21 cellular contexts compared by ENCODE assay signal in the genomic region with DNA sequence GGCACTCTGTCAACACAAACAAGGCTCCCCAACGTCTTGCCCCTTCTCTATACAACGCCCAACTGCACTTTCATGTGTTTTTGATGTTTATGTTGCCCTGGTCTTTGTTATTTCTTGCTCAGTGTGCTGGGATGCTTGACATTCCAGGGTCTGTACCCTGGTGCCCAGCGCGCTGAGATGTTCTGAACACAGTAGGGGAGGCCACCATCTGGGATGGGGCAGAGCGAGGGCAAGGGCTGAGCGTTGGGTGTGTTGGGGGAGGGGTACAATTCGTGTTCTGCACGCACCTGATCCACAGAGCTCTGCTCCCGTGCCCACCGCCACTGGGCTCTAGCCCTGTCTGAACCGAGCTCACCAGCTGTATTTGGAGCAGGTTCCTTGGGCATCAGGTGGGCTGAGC. TPM values are rescaled to one million over a fixed set of nuclear protein-coding genes. Genes with fewer than 3 reads are reported as not detected.
DNase-seq lines count a peak whose midpoint lies in the region; ATAC-seq and TF ChIP-seq lines count a peak whose summit lies in the region.
"Had no signal": no experiment of that assay in that cellular context is flagged by ENCODE, and none has a peak within 500 bp of the region (broad histone marks: within the 10 kb centered on the region; RNA-seq: fewer than 3 reads in every experiment).

No MANE protein-coding gene starts in this region.

- no peak overlapping the region for H3K23ac ChIP-seq in neuronal stem cell (ENCODE audit: low read depth, low read length, poor library complexity)

- no peak overlapping the region for H3K18ac ChIP-seq in neuronal stem cell (ENCODE audit: low read length)

- peak overlapping the region; percentile 28 for H3K4me3 Mint-ChIP-seq in chondrocyte (ENCODE audit: unreplicated experiment)
- H3K4me3 Mint-ChIP-seq: CD4-positive, CD25-positive, alpha-beta regulatory T cell had no signal

- H2BK5ac ChIP-seq in neuronal stem cell (ENCODE audit: low read length) = no peak overlapping the region

- TF ChIP-seq CTCF in heart right ventricle (IDR thresholded peaks at IDR 0.05) (no peak), chondrocyte (IDR thresholded peaks at IDR 0.05) (no peak), dorsolateral prefrontal cortex (IDR thresholded peaks at IDR 0.05 in 54 of 56, conservative IDR thresholded peaks at IDR 0.05 in 2 of 56; ENCODE audit: low read depth in 1 of 56, partially characterized antibody in 56 of 56) (no peak)

- H3K36me3 Mint-ChIP-seq in chondrocyte (ENCODE audit: low read depth) = peaks cover 20% of the 10 kb centered on the region
- H3K36me3 Mint-ChIP-seq: CD4-positive, CD25-positive, alpha-beta regulatory T cell had no signal

- H3K4me3 ChIP-seq in heart right ventricle (no peak overlapping the region), neuronal stem cell (ENCODE audit: low read length in 2 of 2) (no peak overlapping the region), aorta (ENCODE audit: low read length in 2 of 2) (no peak overlapping the region), dorsolateral prefrontal cortex (no peak overlapping the region)
- H3K4me3 ChIP-seq: HAP-1 had no signal

- H3K14ac ChIP-seq in neuronal stem cell (ENCODE audit: low read length) = no peak overlapping the region

- intact Hi-C loops in left cardiac atrium (cut with DNase I) = no loop called here
- intact Hi-C loops in heart right ventricle (cut with DNase I) = loop anchor here in 1 of 10 donors (5.0 kb wide), 1 partner anchor 56 kb away; no protein-coding TSS in a partner anchor
- intact Hi-C loops in aorta (cut with DNase I) = no loop called here
- intact Hi-C loops in dorsolateral prefrontal cortex (cut with DNase I) = no loop called here

- H3K4ac ChIP-seq in neuronal stem cell (ENCODE audit: low read length) = no peak overlapping the region

- H3K27ac ChIP-seq in heart right ventricle (no peak overlapping the region), neuronal stem cell (replicated peaks; ENCODE audit: low read length) (no peak overlapping the region), aorta (ENCODE audit: low read depth in 1 of 2, low read length in 2 of 2) (peak overlapping the region; percentile 15 to 22), dorsolateral prefrontal cortex (no peak overlapping the region)

- H3K27me3 ChIP-seq in heart right ventricle (no peaks in the 10 kb centered on the region), neuronal stem cell (ENCODE audit: control insufficient read depth in 3 of 3, insufficient read depth in 3 of 3, low read depth in 1 of 3, low read length in 3 of 3) (peaks cover 0 to 44% (median 0%) of the 10 kb centered on the region in 3 experiments), aorta (ENCODE audit: control insufficient read depth in 1 of 2, insufficient read depth in 2 of 2, low read length in 1 of 2) (no peaks in the 10 kb centered on the region), dorsolateral prefrontal cortex (no peaks in the 10 kb centered on the region)
- H3K27me3 ChIP-seq: BE2C had no signal

- ATAC-seq in left cardiac atrium = no peak
- ATAC-seq in heart right ventricle = no peak
- ATAC-seq in aorta (ENCODE audit: low FRiP score) = no peak
- ATAC-seq in GM18870 (IDR thresholded peaks at IDR 0.05; ENCODE audit: unreplicated experiment) = no peak
- ATAC-seq: HepG2 had no signal

- peaks cover 0 to 36% (median 0%) of the 10 kb centered on the region in 9 donors for H3K36me3 ChIP-seq in heart right ventricle
- no peaks in the 10 kb centered on the region for H3K36me3 ChIP-seq in neuronal stem cell (replicated peaks in 1 of 2; ENCODE audit: control insufficient read depth in 2 of 2, insufficient read depth in 2 of 2, low read length in 2 of 2)
- H3K36me3 ChIP-seq in aorta (ENCODE audit: control insufficient read depth in 1 of 2, insufficient read depth in 2 of 2, low read length in 1 of 2) = peaks cover 0 to 2% of the 10 kb centered on the region in 2 donors
- H3K36me3 ChIP-seq: BE2C, HAP-1 had no signal

- H3K79me1 ChIP-seq in neuronal stem cell (ENCODE audit: low read depth, low read length) = no peaks in the 10 kb centered on the region

- peak overlapping the region; percentile 94 for H3K27ac Mint-ChIP-seq in chondrocyte (ENCODE audit: unreplicated experiment)
- H3K27ac Mint-ChIP-seq: CD4-positive, CD25-positive, alpha-beta regulatory T cell had no signal

- H3K4me1 Mint-ChIP-seq in chondrocyte (ENCODE audit: low read depth) = peaks cover 67% of the 10 kb centered on the region
- H3K4me1 Mint-ChIP-seq: CD4-positive, CD25-positive, alpha-beta regulatory T cell had no signal

- no peak overlapping the region for H3K9ac ChIP-seq in neuronal stem cell (ENCODE audit: low read depth, low read length, poor library complexity)

- no peak overlapping the region for H2BK15ac ChIP-seq in neuronal stem cell (ENCODE audit: low read length)

- no peaks in the 10 kb centered on the region for H3K27me3 Mint-ChIP-seq in chondrocyte (ENCODE audit: low read depth)

- H2AK5ac ChIP-seq in neuronal stem cell (ENCODE audit: low read depth, low read length) = peak overlapping the region; percentile 5

- H3K9me3 ChIP-seq in heart right ventricle = no peaks in the 10 kb centered on the region
- H3K9me3 ChIP-seq in neuronal stem cell (replicated peaks in 1 of 2; ENCODE audit: control insufficient read depth in 2 of 2, insufficient read depth in 1 of 2, low read depth in 1 of 2, low read length in 2 of 2) = no peaks in the 10 kb centered on the region
- no peaks in the 10 kb centered on the region for H3K9me3 ChIP-seq in aorta (ENCODE audit: control insufficient read depth, low read length)
- H3K9me3 ChIP-seq: BE2C, HAP-1 had no signal

- WGBS in heart right ventricle, 2 donors = 73 to 79% methylated on average over 11 of the region's 11 CpGs
- no CpG with 5 or more reads among the region's 11 CpGs for WGBS in neuronal stem cell (ENCODE audit: extremely low coverage in 2 of 2, insufficient read length in 2 of 2, insufficient replicate concordance in 1 of 2), 2 donors
- WGBS in aorta, 2 donors = 36 to 44% methylated on average over 11 of the region's 11 CpGs

- no peaks in the 10 kb centered on the region for H3K9me3 Mint-ChIP-seq in chondrocyte (ENCODE audit: low read depth)

- no peak overlapping the region for H4K8ac ChIP-seq in neuronal stem cell (ENCODE audit: low read depth, low read length)

- H3K4me1 ChIP-seq in heart right ventricle (peaks cover 0 to 25% (median 15%) of the 10 kb centered on the region in 9 donors), neuronal stem cell (ENCODE audit: control insufficient read depth in 2 of 2, insufficient read depth in 1 of 2, low read depth in 1 of 2, low read length in 2 of 2) (peaks cover 3 to 7% of the 10 kb centered on the region in 2 donors), aorta (ENCODE audit: control insufficient read depth in 1 of 2, insufficient read depth in 2 of 2, low read length in 2 of 2) (peaks cover 0 to 6% of the 10 kb centered on the region in 2 donors)
- H3K4me1 ChIP-seq: BE2C, HAP-1 had no signal

- H2BK120ac ChIP-seq in neuronal stem cell (ENCODE audit: low read depth, low read length) = no peak overlapping the region

- no peak overlapping the region for H4K91ac ChIP-seq in neuronal stem cell (ENCODE audit: low read depth, low read length, poor library complexity)

- H2BK12ac ChIP-seq in neuronal stem cell (ENCODE audit: low read length) = no peak overlapping the region

- no peak overlapping the region for H3K4me2 ChIP-seq in neuronal stem cell (ENCODE audit: insufficient read depth, low read length, poor library complexity, severe bottlenecking)

- peak; percentile 14 for DNase-seq in left cardiac atrium
- no peak for DNase-seq in heart right ventricle
- DNase-seq in chondrocyte (ENCODE audit: low spot score) = no peak
- DNase-seq in neuronal stem cell (ENCODE audit: low spot score) = no peak
- DNase-seq in aorta = no peak
- DNase-seq in dorsolateral prefrontal cortex = no peak
- DNase-seq in DMS53 treated with DMSO at 0.1 percent for 48 hours (lab: John Stamatoyannopoulos, UW; ENCODE audit: unreplicated experiment) = no peak
- DNase-seq: 8988T; BE2C; CD4-positive, CD25-positive, alpha-beta regulatory T cell; COR-L47; DMS 273 treated with DMSO at 0.1 percent for 48 hours; KG1; NCI-H1105 treated with DMSO at 0.1 percent for 48 hours; NCI-H1694 treated with DMSO at 0.1 percent for 48 hours; NCI-H82; OCI-M1; SIG-M5 had no signal

- H2AFZ ChIP-seq in neuronal stem cell (ENCODE audit: low read length) = no peak overlapping the region

RNA-seq across cellular contexts. Expression of gene ISCA2, which starts 52.9 kb away (rescaled TPM):
- total RNA-seq in left cardiac atrium (10 to 100 TPM; 34.1 to 39.1 TPM), heart right ventricle (10 to 100 TPM; 32.0 to 44.3 (median 40.3) TPM), chondrocyte (16.6 to 18.9 TPM (median 16.9 TPM) in 3 replicates), aorta (10 to 100 TPM; 12.9 to 15.9 TPM), dorsolateral prefrontal cortex (10 to 100 TPM; 16.2 to 34.8 (median 23.3) TPM)
- polyA plus RNA-seq in heart right ventricle (10 to 100 TPM; 20.6 to 32.1 TPM), aorta (10 to 100 TPM; 14.5 TPM)
- polyA plus RNA-seq in neuronal stem cell (2013, experiment 1 of 2) = 60.9 TPM
- polyA plus RNA-seq in neuronal stem cell (2013, experiment 2 of 2) = 63.2 TPM

RNA-seq across cellular contexts. Expression of gene NPC2, which starts 53.3 kb away (rescaled TPM):
- total RNA-seq in left cardiac atrium = 100 to 1,000 TPM; 156 to 157 TPM
- total RNA-seq in heart right ventricle = 100 to 1,000 TPM in 5 of 10 donors, 10 to 100 TPM in 5; 70.0 to 258 (median 96.0) TPM
- polyA plus RNA-seq in heart right ventricle = 100 to 1,000 TPM; 130 to 148 TPM
- total RNA-seq in chondrocyte = 209 to 313 TPM (median 212 TPM) in 3 replicates
- polyA plus RNA-seq in neuronal stem cell (2013, experiment 1 of 2) = 596 TPM
- polyA plus RNA-seq in neuronal stem cell (2013, experiment 2 of 2) = 610 TPM
- total RNA-seq in aorta = 100 to 1,000 TPM; 204 to 277 TPM
- polyA plus RNA-seq in aorta = 100 to 1,000 TPM; 245 to 389 TPM
- 100 to 1,000 TPM in 2 of 120 experiments, 10 to 100 TPM in 118; 29.1 to 112 (median 57.0) TPM for total RNA-seq in dorsolateral prefrontal cortex

Comparison
In these comparisons a context has a peak if more than half of its experiments do, and no peak if none do; other contexts are left out.
1. H3K27ac ChIP-seq: peak in aorta (2 of 2); none in heart right ventricle (0 of 10), neuronal stem cell (single experiment) and dorsolateral prefrontal cortex (0 of 59).